25 cellular contexts compared by ENCODE assay signal in genomic region chr1:11955221-11955620, GRCh38. TPM values are rescaled to one million over a fixed set of nuclear protein-coding genes. Genes with fewer than 3 reads are reported as not detected.
DNase-seq lines count a peak whose midpoint lies in the region; ATAC-seq and TF ChIP-seq lines count a peak whose summit lies in the region.
"Had no signal": no experiment of that assay in that cellular context is flagged by ENCODE, and none has a peak within 500 bp of the region (broad histone marks: within the 10 kb centered on the region; RNA-seq: fewer than 3 reads in every experiment).

No MANE protein-coding gene starts in this region.

- no peak overlapping the region for H3K4ac ChIP-seq in mesenchymal stem cell (ENCODE audit: low read depth in 1 of 2, low read length in 2 of 2)

- peaks cover 8% of the 10 kb centered on the region; the same call in 1 of the 2 replicates for H3K36me3 ChIP-seq in GM23338 (ENCODE audit: insufficient read depth)
- peaks cover 58% of the 10 kb centered on the region for H3K36me3 ChIP-seq in neutrophil
- H3K36me3 ChIP-seq in mesenchymal stem cell (ENCODE audit: control insufficient read depth in 1 of 2, insufficient read depth in 2 of 2, low read depth in 1 of 2, low read length in 2 of 2) = peaks cover 43 to 65% of the 10 kb centered on the region in 2 experiments

- DNase-seq in GM23338 (ENCODE audit: low spot score) = no peak
- DNase-seq in RWPE1 (ENCODE audit: low spot score) = no peak
- DNase-seq in effector memory CD8-positive, alpha-beta T cell = no peak
- DNase-seq in AML-193 (lab: John Stamatoyannopoulos, UW) = no peak
- DNase-seq in mesenchymal stem cell = no peak
- DNase-seq in NCI-H69 (lab: John Stamatoyannopoulos, UW) = no peak
- DNase-seq: Caco-2; CD8-positive, alpha-beta T cell; DMS79 treated with DMSO at 0.1 percent for 48 hours; GM23248; Karpas-422; NCI-H1092; NCI-H1417 treated with DMSO at 0.1 percent for 48 hours; NCI-H1694 treated with DMSO at 0.1 percent for 48 hours; NCI-H2081; NCI-H2227 treated with DMSO at 0.1 percent for 48 hours; NCI-H526 treated with DMSO at 0.1 percent for 48 hours; OCI-M1; Peyer's patch; SJCRH30 had no signal

- H4K20me1 ChIP-seq in GM23338 (replicated peaks; ENCODE audit: insufficient read depth) = no peaks in the 10 kb centered on the region

- H3K4me3 ChIP-seq in GM23338 = no peak overlapping the region
- peak overlapping the region in 1 of 2 experiments; percentile 27 for H3K4me3 ChIP-seq in neutrophil (ENCODE audit: low read depth in 1 of 2, low read length in 1 of 2)
- no peak overlapping the region for H3K4me3 ChIP-seq in mesenchymal stem cell (ENCODE audit: insufficient read depth in 1 of 2, low read depth in 1 of 2, low read length in 2 of 2)
- H3K4me3 ChIP-seq: GM23248, HAP-1, Peyer's patch, SJCRH30 had no signal

- H3K27ac ChIP-seq in GM23338 (ENCODE audit: low read depth) = peak overlapping the region; percentile 59; the same call in 1 of the 2 replicates
- peak overlapping the region; percentile 17 for H3K27ac ChIP-seq in RWPE1
- peak overlapping the region; percentile 92 for H3K27ac ChIP-seq in neutrophil
- H3K27ac ChIP-seq in mesenchymal stem cell (ENCODE audit: low read length, poor library complexity, severe bottlenecking) = no peak overlapping the region
- H3K27ac ChIP-seq: C4-2B, GM23248, Peyer's patch, SJCRH30 had no signal

- H4K8ac ChIP-seq in mesenchymal stem cell (ENCODE audit: low read length) = no peak overlapping the region

- no peaks in the 10 kb centered on the region for H3K9me3 ChIP-seq in neutrophil
- no peaks in the 10 kb centered on the region for H3K9me3 ChIP-seq in mesenchymal stem cell (ENCODE audit: control insufficient read depth, low read length)
- H3K9me3 ChIP-seq: Caco-2, HAP-1, Peyer's patch, SJCRH30 had no signal

- no peak overlapping the region for H2AFZ ChIP-seq in GM23338
- H2AFZ ChIP-seq in mesenchymal stem cell (ENCODE audit: low read depth, low read length) = no peak overlapping the region
- H2AFZ ChIP-seq: GM23248 had no signal

- H3K27me3 ChIP-seq in GM23338 (ENCODE audit: insufficient read depth) (no peaks in the 10 kb centered on the region), neutrophil (no peaks in the 10 kb centered on the region), mesenchymal stem cell (ENCODE audit: control insufficient read depth in 1 of 2, insufficient read depth in 1 of 2, low read length in 2 of 2) (no peaks in the 10 kb centered on the region)
- H3K27me3 ChIP-seq: Peyer's patch, SJCRH30 had no signal

- no peak overlapping the region for H3K4me3 Mint-ChIP-seq in GM23338
- no peak overlapping the region for H3K4me3 Mint-ChIP-seq in effector memory CD8-positive, alpha-beta T cell
- H3K4me3 Mint-ChIP-seq: B cell; CD8-positive, alpha-beta T cell had no signal

- no peak overlapping the region for H3K14ac ChIP-seq in mesenchymal stem cell (ENCODE audit: low read length in 2 of 2)

- no peak overlapping the region for H3K27ac Mint-ChIP-seq in GM23338
- peak overlapping the region; percentile 31 to 62 for H3K27ac Mint-ChIP-seq in effector memory CD8-positive, alpha-beta T cell
- H3K27ac Mint-ChIP-seq: B cell; CD8-positive, alpha-beta T cell had no signal

- H3K79me1 ChIP-seq in mesenchymal stem cell (replicated peaks; ENCODE audit: low read length, poor library complexity, severe bottlenecking) = peaks cover 3% of the 10 kb centered on the region

- no peak overlapping the region for H2BK15ac ChIP-seq in mesenchymal stem cell (ENCODE audit: low read depth, poor library complexity, severe bottlenecking)

- no peaks in the 10 kb centered on the region for H3K4me1 Mint-ChIP-seq in GM23338
- H3K4me1 Mint-ChIP-seq in effector memory CD8-positive, alpha-beta T cell (ENCODE audit: low read depth in 2 of 2) = peaks cover 0 to 2% of the 10 kb centered on the region in 2 donors
- H3K4me1 Mint-ChIP-seq: B cell had no signal

- H3K4me2 ChIP-seq in GM23338 (no peak overlapping the region), mesenchymal stem cell (ENCODE audit: low read length, poor library complexity, severe bottlenecking) (no peak overlapping the region)

- peaks cover 16% of the 10 kb centered on the region for H3K36me3 Mint-ChIP-seq in GM23338 (ENCODE audit: low read depth)
- H3K36me3 Mint-ChIP-seq in effector memory CD8-positive, alpha-beta T cell (ENCODE audit: insufficient read depth) = peaks cover 4% of the 10 kb centered on the region

- 80% methylated on average over 6 of the region's 6 CpGs for WGBS in mesenchymal stem cell

- CTCF ChIA-PET in RWPE1 (lab: Yijun Ruan, JAX) = no interaction called here

- no peak overlapping the region for H2AK5ac ChIP-seq in mesenchymal stem cell (ENCODE audit: low read length, severe bottlenecking)

- H3K9me2 ChIP-seq in GM23338 (ENCODE audit: insufficient read depth) = no peaks in the 10 kb centered on the region

- POLR2A ChIA-PET in RWPE1 (lab: Yijun Ruan, JAX; ENCODE audit: low non-redundant PET) = no interaction called here

- H3K18ac ChIP-seq in mesenchymal stem cell (ENCODE audit: low read depth in 1 of 2, low read length in 2 of 2) = no peak overlapping the region

- no peak overlapping the region for H2BK120ac ChIP-seq in mesenchymal stem cell (ENCODE audit: low read depth, low read length)

- no peak overlapping the region for H4K91ac ChIP-seq in mesenchymal stem cell (ENCODE audit: low read length)

- H3K4me1 ChIP-seq in GM23338 (ENCODE audit: insufficient read depth) = no peaks in the 10 kb centered on the region
- H3K4me1 ChIP-seq in neutrophil (ENCODE audit: control insufficient read depth in 1 of 2, insufficient read depth in 1 of 2, low read depth in 1 of 2, low read length in 1 of 2) = peaks cover 34 to 36% of the 10 kb centered on the region in 2 experiments
- H3K4me1 ChIP-seq in mesenchymal stem cell (ENCODE audit: control insufficient read depth, insufficient read depth, low read depth, low read length) = peaks cover under 1% of the 10 kb centered on the region
- H3K4me1 ChIP-seq: Caco-2, HAP-1, Peyer's patch, SJCRH30 had no signal

- H3K9ac ChIP-seq in mesenchymal stem cell (ENCODE audit: low read length) = no peak overlapping the region
- H3K9ac ChIP-seq: GM23248 had no signal

- peaks cover 1% of the 10 kb centered on the region for H3K27me3 Mint-ChIP-seq in GM23338 (ENCODE audit: insufficient read depth, low read depth, poor library complexity)
- no peaks in the 10 kb centered on the region for H3K27me3 Mint-ChIP-seq in effector memory CD8-positive, alpha-beta T cell
- H3K27me3 Mint-ChIP-seq: B cell had no signal

- no peak for ATAC-seq in GM23338
- ATAC-seq in effector memory CD8-positive, alpha-beta T cell (replicated peaks) = no peak
- no peak for ATAC-seq in GM18517 (IDR thresholded peaks at IDR 0.05; ENCODE audit: unreplicated experiment)
- ATAC-seq: CD8-positive, alpha-beta T cell had no signal

- H2BK5ac ChIP-seq in mesenchymal stem cell (ENCODE audit: low read depth, low read length, poor library complexity, severe bottlenecking) = no peak overlapping the region

- no peaks in the 10 kb centered on the region for H3K79me2 ChIP-seq in GM23338 (replicated peaks; ENCODE audit: insufficient read depth)

- no peak overlapping the region for H3K23ac ChIP-seq in mesenchymal stem cell (ENCODE audit: low read length in 2 of 2)

- H2BK12ac ChIP-seq in mesenchymal stem cell (ENCODE audit: low read length in 2 of 2) = no peak overlapping the region

- TF ChIP-seq CTCF in GM23338 (conservative IDR thresholded peaks at IDR 0.05; ENCODE audit: low read depth in 2 of 2) (no peak), RWPE1 (conservative IDR thresholded peaks at IDR 0.05; ENCODE audit: low read depth) (no peak), neutrophil (IDR thresholded peaks at IDR 0.05) (peak; percentile 29)

- H3K9me3 Mint-ChIP-seq in GM23338 = no peaks in the 10 kb centered on the region
- H3K9me3 Mint-ChIP-seq in effector memory CD8-positive, alpha-beta T cell = no peaks in the 10 kb centered on the region
- H3K9me3 Mint-ChIP-seq: CD8-positive, alpha-beta T cell had no signal

- H3F3A ChIP-seq in GM23338 (replicated peaks; ENCODE audit: low read depth) = no peaks in the 10 kb centered on the region

TF ChIP-seq in GM23338, 12 proteins besides CTCF, POLR2A, EP300 and RAD21:
- TF ChIP-seq ETS1 (IDR thresholded peaks at IDR 0.05) = no peak
TF ChIP-seq in GM23338: peak in this region for 0.

RNA-seq across cellular contexts. Expression of gene PLOD1, which starts 20.7 kb away (rescaled TPM):
- total RNA-seq in GM23338 (2014; rRNA removed; shearing (Covaris generic)) = 56.3 and 62.9 TPM in 2 replicates
- polyA plus RNA-seq in GM23338 (2016; fragmentation: Nextera tagmentation; extraction: Ambion mirVana) = 22.4 and 23.3 TPM in 2 replicates
- 269 TPM for polyA plus RNA-seq in mesenchymal stem cell (2013, experiment 1 of 2)
- polyA plus RNA-seq in mesenchymal stem cell (2013, experiment 2 of 2) = 276 TPM

RNA-seq across cellular contexts. Expression of gene MFN2, which starts 25.0 kb away (rescaled TPM):
- 36.0 and 40.4 TPM in 2 replicates for total RNA-seq in GM23338 (2014; rRNA removed; shearing (Covaris generic))
- 15.1 and 15.4 TPM in 2 replicates for polyA plus RNA-seq in GM23338 (2016; fragmentation: Nextera tagmentation; extraction: Ambion mirVana)
- 32.9 TPM for polyA plus RNA-seq in mesenchymal stem cell (2013, experiment 1 of 2)
- polyA plus RNA-seq in mesenchymal stem cell (2013, experiment 2 of 2) = 32.5 TPM

RNA-seq across cellular contexts. Expression of gene KIAA2013, which starts 29.0 kb away (rescaled TPM):
- 77.8 and 83.2 TPM in 2 replicates for total RNA-seq in GM23338 (2014; rRNA removed; shearing (Covaris generic))
- 15.7 and 19.4 TPM in 2 replicates for polyA plus RNA-seq in GM23338 (2016; fragmentation: Nextera tagmentation; extraction: Ambion mirVana)
- 27.9 TPM for polyA plus RNA-seq in mesenchymal stem cell (2013, experiment 1 of 2)
- polyA plus RNA-seq in mesenchymal stem cell (2013, experiment 2 of 2) = 27.6 TPM
